ENCODE assay signal across 23 cellular contexts in the genomic region with DNA sequence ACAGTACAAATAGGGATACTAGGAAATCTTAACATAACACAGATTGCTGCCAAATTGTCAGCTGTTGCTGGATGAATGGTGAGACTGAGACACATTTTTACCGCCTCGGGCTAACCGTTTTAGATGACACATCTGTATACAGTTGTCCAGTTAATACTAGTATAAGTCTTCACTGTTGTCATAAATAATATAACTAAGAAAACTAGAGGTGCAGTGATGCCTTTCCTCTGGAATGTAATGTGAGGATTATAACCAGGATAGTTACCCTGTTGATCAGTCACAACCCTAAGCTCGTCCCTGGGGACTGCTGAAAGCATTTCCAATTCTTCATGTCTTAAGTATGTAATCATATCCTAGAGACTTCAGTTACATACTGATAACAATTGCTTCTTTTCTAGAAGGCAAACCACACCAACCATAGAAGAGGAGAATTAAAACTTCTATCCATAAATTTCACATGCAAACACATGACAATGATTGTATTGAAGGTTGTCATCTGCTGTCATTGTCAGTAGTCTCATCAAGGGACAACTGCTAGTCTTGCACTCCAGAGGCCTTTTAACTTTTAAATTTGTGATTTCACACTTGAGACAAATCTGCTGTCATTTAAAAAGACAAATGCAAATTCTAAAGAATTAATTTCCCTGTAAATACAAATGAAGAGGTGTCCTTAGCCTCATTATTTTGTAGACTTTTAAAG.
DNase-seq lines count a peak whose midpoint lies in the region; ATAC-seq and TF ChIP-seq lines count a peak whose summit lies in the region.
"Had no signal": no experiment of that assay in that cellular context is flagged by ENCODE, and none has a peak within 500 bp of the region (broad histone marks: within the 10 kb centered on the region; RNA-seq: fewer than 3 reads in every experiment).

No MANE protein-coding gene starts in this region.

- peaks cover 4% of the 10 kb centered on the region for H3K9me3 Mint-ChIP-seq in activated T-cell treated with anti-CD3 and anti-CD28 coated beads, Interleukin-2, amount 50 U/mL, for 4 hours

- 0 out of 2 replicates have a peak overlapping the region, but pooled peaks have one; percentile 8 for H2AFZ ChIP-seq in PC-9

- intact Hi-C loops in PC-9 (cut with micrococcal nuclease; ENCODE audit: unreplicated experiment) = no loop called here

- H3K4me3 ChIP-seq in PC-9 (no peak overlapping the region), fibroblast of mammary gland (ENCODE audit: control insufficient read depth, low read depth, low read length) (no peak overlapping the region), skeletal muscle cell (ENCODE audit: low read depth, low read length) (no peak overlapping the region)
- H3K4me3 ChIP-seq: psoas muscle had no signal

- H3K27me3 Mint-ChIP-seq in T-helper 17 cell = no peaks in the 10 kb centered on the region
- H3K27me3 Mint-ChIP-seq in activated T-cell treated with anti-CD3 and anti-CD28 coated beads, Interleukin-2, amount 50 U/mL, for 4 hours (ENCODE audit: low read depth) = no peaks in the 10 kb centered on the region
- H3K27me3 Mint-ChIP-seq: CD4-positive, alpha-beta memory T cell; stimulated activated naive B cell treated with anti-CD40 and anti-IgM and Interleukin-4, amounts not matched to agents 10 μg/mL and 1 μg/mL and 100 μg/mL, for 72 hours; type B pancreatic cell had no signal

- ATAC-seq in T-helper 17 cell = no peak
- ATAC-seq in activated T-cell treated with anti-CD3 and anti-CD28 coated beads, Interleukin-2, amount 50 U/mL, for 4 hours = no peak
- ATAC-seq: natural killer cell; PC-3; psoas muscle; stimulated activated naive B cell treated with anti-CD40 and anti-IgM and Interleukin-4, amounts not matched to agents 10 μg/mL and 1 μg/mL and 100 μg/mL, for 72 hours had no signal

- POLR2A ChIA-PET in PC-9 (lab: Charles Lee; ENCODE audit: unreplicated experiment) = no interaction called here

- H3K79me2 ChIP-seq in PC-9 (ENCODE audit: low read depth) = no peaks in the 10 kb centered on the region

- H4K20me1 ChIP-seq in PC-9 (ENCODE audit: insufficient read depth) = no peaks in the 10 kb centered on the region

- no peaks in the 10 kb centered on the region for H3K4me1 ChIP-seq in PC-9 (replicated peaks; ENCODE audit: insufficient read depth)
- H3K4me1 ChIP-seq: psoas muscle had no signal

- H3F3A ChIP-seq in PC-9 (ENCODE audit: insufficient read depth, low read depth) = no peaks in the 10 kb centered on the region

- CTCF ChIA-PET in PC-9 (lab: Charles Lee) = no interaction called here

- H3K9me3 ChIP-seq in PC-9 (ENCODE audit: insufficient read depth, low read depth) (no peaks in the 10 kb centered on the region), T-helper 17 cell (ENCODE audit: control insufficient read depth, low read length, poor library complexity, severe bottlenecking) (no peaks in the 10 kb centered on the region)
- H3K9me3 ChIP-seq: psoas muscle had no signal

- no peaks in the 10 kb centered on the region for H3K9me2 ChIP-seq in PC-9 (ENCODE audit: insufficient read depth)

- DNase-seq in NCI-H1417 (lab: John Stamatoyannopoulos, UW) (peak in 2 of 3 experiments; percentile 56 to 58), NCI-H1417 treated with DMSO at 0.1 percent for 48 hours (lab: John Stamatoyannopoulos, UW) (no peak), PC-9 (no peak), fibroblast of mammary gland (ENCODE audit: low read depth) (peak; percentile 43), skeletal muscle cell (ENCODE audit: low read depth) (peak; percentile 52), T-helper 17 cell (no peak)
- DNase-seq in activated CD4-positive, alpha-beta T cell treated with anti-CD3 and anti-CD28 coated beads, Interleukin-2, amount 50 U/mL, for 48 hours = no peak
- no peak for DNase-seq in activated T-cell treated with anti-CD3 and anti-CD28 coated beads, Interleukin-2, amount 50 U/mL, for 4 hours
- DNase-seq: CD4-positive, alpha-beta memory T cell; head of caudate nucleus; islet precursor cell; Karpas-422; natural killer cell; NCI-H1436; NCI-H510A treated with DMSO at 0.1 percent for 48 hours; PC-3; psoas muscle; stimulated activated CD4-positive, alpha-beta T cell treated with anti-CD3 and anti-CD28 coated beads, Interleukin-12 subunit alpha, Interleukin-12 subunit beta, amount 100 ng/mL, for 4 hours; stimulated activated naive B cell treated with anti-CD40 and anti-IgM and Interleukin-4, amounts not matched to agents 10 μg/mL and 1 μg/mL and 100 μg/mL, for 72 hours; SW 1271 had no signal

- TF ChIP-seq CTCF in PC-9 (conservative IDR thresholded peaks at IDR 0.05) (no peak), fibroblast of mammary gland (conservative IDR thresholded peaks at IDR 0.05; ENCODE audit: control insufficient read depth, insufficient read depth, low read depth, low read length) (no peak)

- no peaks in the 10 kb centered on the region for H3K36me3 ChIP-seq in PC-9 (ENCODE audit: low read depth)

- H3K27me3 ChIP-seq in PC-9 (ENCODE audit: insufficient read depth, low read depth) = no peaks in the 10 kb centered on the region

- H3K36me3 Mint-ChIP-seq in T-helper 17 cell (ENCODE audit: low read depth) = no peaks in the 10 kb centered on the region
- H3K36me3 Mint-ChIP-seq in activated T-cell treated with anti-CD3 and anti-CD28 coated beads, Interleukin-2, amount 50 U/mL, for 4 hours (ENCODE audit: insufficient read depth) = no peaks in the 10 kb centered on the region
- H3K36me3 Mint-ChIP-seq: CD4-positive, alpha-beta memory T cell; natural killer cell; stimulated activated naive B cell treated with anti-CD40 and anti-IgM and Interleukin-4, amounts not matched to agents 10 μg/mL and 1 μg/mL and 100 μg/mL, for 72 hours; type B pancreatic cell had no signal

- H3K4me1 Mint-ChIP-seq in T-helper 17 cell = no peaks in the 10 kb centered on the region
- H3K4me1 Mint-ChIP-seq in activated T-cell treated with anti-CD3 and anti-CD28 coated beads, Interleukin-2, amount 50 U/mL, for 4 hours (ENCODE audit: low read depth) = no peaks in the 10 kb centered on the region
- H3K4me1 Mint-ChIP-seq: CD4-positive, alpha-beta memory T cell; natural killer cell had no signal

- no peak overlapping the region for H3K27ac Mint-ChIP-seq in T-helper 17 cell
- H3K27ac Mint-ChIP-seq: CD4-positive, alpha-beta memory T cell; natural killer cell; stimulated activated naive B cell treated with anti-CD40 and anti-IgM and Interleukin-4, amounts not matched to agents 10 μg/mL and 1 μg/mL and 100 μg/mL, for 72 hours; type B pancreatic cell had no signal

- BruUV-seq in PC-9 (replicated peaks; lab: Mats Ljungman, UMichigan) = no TSS peak

- H3K4me2 ChIP-seq in PC-9 = no peak overlapping the region

- no peak overlapping the region for H3K27ac ChIP-seq in PC-9
- H3K27ac ChIP-seq: 22Rv1, psoas muscle, VCaP had no signal

- H3K4me3 Mint-ChIP-seq in T-helper 17 cell = no peak overlapping the region
- no peak overlapping the region for H3K4me3 Mint-ChIP-seq in activated T-cell treated with anti-CD3 and anti-CD28 coated beads, Interleukin-2, amount 50 U/mL, for 4 hours
- H3K4me3 Mint-ChIP-seq: CD4-positive, alpha-beta memory T cell; natural killer cell; stimulated activated naive B cell treated with anti-CD40 and anti-IgM and Interleukin-4, amounts not matched to agents 10 μg/mL and 1 μg/mL and 100 μg/mL, for 72 hours; type B pancreatic cell had no signal

Comparison
In these comparisons a context has a peak if more than half of its experiments do, and no peak if none do; other contexts are left out.
1. DNase-seq: peak in NCI-H1417 (2 of 3), fibroblast of mammary gland (single experiment) and skeletal muscle cell (single experiment); none in NCI-H1417 treated with DMSO at 0.1 percent for 48 hours (single experiment), PC-9 (0 of 2), T-helper 17 cell (0 of 3), activated CD4-positive, alpha-beta T cell treated with anti-CD3 and anti-CD28 coated beads, Interleukin-2, amount 50 U/mL, for 48 hours (0 of 2) and activated T-cell treated with anti-CD3 and anti-CD28 coated beads, Interleukin-2, amount 50 U/mL, for 4 hours (single experiment).